In the genomic region with DNA sequence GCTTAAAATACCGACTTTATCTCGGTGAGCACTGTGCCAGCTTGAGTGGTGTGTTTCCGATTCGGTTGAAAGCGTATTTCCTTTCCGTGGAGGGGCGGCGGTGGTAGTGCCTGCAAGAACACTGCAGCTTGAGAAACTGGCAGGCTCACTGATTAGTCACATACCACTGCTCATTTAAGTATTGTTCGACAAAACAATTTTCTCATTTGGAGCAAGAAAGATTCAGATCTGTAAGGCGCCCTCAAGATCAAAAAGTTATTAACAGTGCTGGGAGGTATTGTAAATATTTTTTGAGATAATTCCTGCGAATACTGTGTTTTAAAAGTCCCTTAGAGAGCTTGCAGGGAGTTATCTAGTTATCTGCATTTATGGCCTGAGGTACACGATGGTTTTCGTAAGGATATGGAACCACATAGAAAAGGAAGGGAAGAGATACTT, we compare ENCODE assay signal across 8 cellular contexts. TPM values are rescaled to one million over a fixed set of nuclear protein-coding genes. Genes with fewer than 3 reads are reported as not detected.
DNase-seq lines count a peak whose midpoint lies in the region; ATAC-seq and TF ChIP-seq lines count a peak whose summit lies in the region.

No MANE protein-coding gene starts in this region.

- H3K4me1 ChIP-seq in RWPE2 (ENCODE audit: insufficient read depth, poor library complexity, severe bottlenecking): peaks cover 16% of the 10 kb centered on the region

- POLR2A ChIA-PET in BJ (lab: Charles Lee): interaction anchor here (0.5 kb wide), 1 partner anchor 115 kb away, joined by 7 read pairs; no protein-coding TSS in a partner anchor

- H2AFZ ChIP-seq in neural cell (ENCODE audit: low read depth, low read length): peak overlapping the region; percentile 80

- H3K79me2 ChIP-seq in neural cell (replicated peaks; ENCODE audit: insufficient read depth, low read length): peaks cover 53% of the 10 kb centered on the region

- DNase-seq in BJ (ENCODE audit: low read depth): no peak
- peak; percentile 69 for DNase-seq in HS-5 (ENCODE audit: low read depth)
- DNase-seq in RWPE2 (ENCODE audit: low spot score): peak; percentile 78
- DNase-seq in activated T-helper 9 cell treated with anti-CD3 and anti-CD28 coated beads, Interleukin-2, amount 50 U/mL, for 16 hours (ENCODE audit: low read depth): peak; percentile 61
- DNase-seq in fibroblast of villous mesenchyme (ENCODE audit: low read depth): peak; percentile 82
- DNase-seq in stimulated activated naive CD4-positive, alpha-beta T cell (lab: John Stamatoyannopoulos, UW): peak; percentile 42 to 66 (median 60)
- DNase-seq in iPS-NIHi7 (ENCODE audit: extremely low spot score): no peak

- no peak for TF ChIP-seq RAD21 in neural cell (conservative IDR thresholded peaks at IDR 0.05)

- H3K36me3 ChIP-seq in BJ (ENCODE audit: control insufficient read depth, insufficient read depth, low read length) (no peaks in the 10 kb centered on the region), RWPE2 (ENCODE audit: low read depth) (no peaks in the 10 kb centered on the region; the same call in 1 of the 2 replicates), neural cell (ENCODE audit: insufficient read depth, low read length) (no peaks in the 10 kb centered on the region)

- ATAC-seq in RWPE2 (ENCODE audit: low read depth): peak; percentile 51

- no peaks in the 10 kb centered on the region for H3F3A ChIP-seq in neural cell (ENCODE audit: insufficient read depth, low read length, poor library complexity, severe bottlenecking)

- no peaks in the 10 kb centered on the region for H3K27me3 ChIP-seq in BJ (ENCODE audit: control insufficient read depth, insufficient read depth, low read length)
- no peaks in the 10 kb centered on the region for H3K27me3 ChIP-seq in RWPE2 (ENCODE audit: insufficient read depth, poor library complexity, severe bottlenecking)
- H3K27me3 ChIP-seq in neural cell (ENCODE audit: insufficient read depth, low read depth, low read length): no peaks in the 10 kb centered on the region

- no peak for TF ChIP-seq EP300 in neural cell (conservative IDR thresholded peaks at IDR 0.05; ENCODE audit: poor library complexity, severe bottlenecking)

- H3K9me3 ChIP-seq in RWPE2 (ENCODE audit: severe bottlenecking) (no peaks in the 10 kb centered on the region), neural cell (ENCODE audit: low read length) (no peaks in the 10 kb centered on the region)

- no peaks in the 10 kb centered on the region for H4K20me1 ChIP-seq in neural cell (ENCODE audit: insufficient read depth)

- peak overlapping the region; percentile 89 for H3K4me2 ChIP-seq in neural cell (ENCODE audit: low read length)

- TF ChIP-seq CTCF in BJ (IDR thresholded peaks at IDR 0.05; ENCODE audit: insufficient read depth, low read depth, low read length) (no peak), RWPE2 (IDR thresholded peaks at IDR 0.05; ENCODE audit: poor library complexity, severe bottlenecking) (no peak), fibroblast of villous mesenchyme (IDR thresholded peaks at IDR 0.05; ENCODE audit: insufficient read depth, low read depth, low read length) (no peak), neural cell (IDR thresholded peaks at IDR 0.05; ENCODE audit: poor library complexity, severe bottlenecking) (no peak)

- CTCF ChIA-PET in BJ (lab: Yijun Ruan, JAX): interaction anchor here (1.2 to 6.4 kb wide), 6 partner anchors 14 to 76 kb away, joined by 3 to 117 read pairs (median 6); no protein-coding TSS in a partner anchor

- H3K27ac ChIP-seq in RWPE2 (ENCODE audit: poor library complexity, severe bottlenecking) (peak overlapping the region; percentile 83), neural cell (ENCODE audit: low read length) (peak overlapping the region; percentile 89)

- H3K9ac ChIP-seq in neural cell (ENCODE audit: low read length): peak overlapping the region; percentile 91

- no peaks in the 10 kb centered on the region for H3K9me2 ChIP-seq in neural cell (ENCODE audit: insufficient read depth, low read length)

- H3K4me3 ChIP-seq in BJ (ENCODE audit: low read depth, low read length) (peak overlapping the region; percentile 91), RWPE2 (ENCODE audit: severe bottlenecking) (peak overlapping the region; percentile 73), fibroblast of villous mesenchyme (ENCODE audit: low read depth, low read length) (peak overlapping the region; percentile 99), neural cell (ENCODE audit: low read length) (peak overlapping the region; percentile 100)

TF ChIP-seq in neural cell, 6 proteins besides CTCF, POLR2A, EP300 and RAD21:
- TF ChIP-seq TAF1 (IDR thresholded peaks at IDR 0.05; ENCODE audit: low read depth): no peak
- no peak for TF ChIP-seq EZH2 (IDR thresholded peaks at IDR 0.05; ENCODE audit: borderline replicate concordance, insufficient read depth, low read length, poor library complexity, severe bottlenecking)
- TF ChIP-seq, protein P1, sequence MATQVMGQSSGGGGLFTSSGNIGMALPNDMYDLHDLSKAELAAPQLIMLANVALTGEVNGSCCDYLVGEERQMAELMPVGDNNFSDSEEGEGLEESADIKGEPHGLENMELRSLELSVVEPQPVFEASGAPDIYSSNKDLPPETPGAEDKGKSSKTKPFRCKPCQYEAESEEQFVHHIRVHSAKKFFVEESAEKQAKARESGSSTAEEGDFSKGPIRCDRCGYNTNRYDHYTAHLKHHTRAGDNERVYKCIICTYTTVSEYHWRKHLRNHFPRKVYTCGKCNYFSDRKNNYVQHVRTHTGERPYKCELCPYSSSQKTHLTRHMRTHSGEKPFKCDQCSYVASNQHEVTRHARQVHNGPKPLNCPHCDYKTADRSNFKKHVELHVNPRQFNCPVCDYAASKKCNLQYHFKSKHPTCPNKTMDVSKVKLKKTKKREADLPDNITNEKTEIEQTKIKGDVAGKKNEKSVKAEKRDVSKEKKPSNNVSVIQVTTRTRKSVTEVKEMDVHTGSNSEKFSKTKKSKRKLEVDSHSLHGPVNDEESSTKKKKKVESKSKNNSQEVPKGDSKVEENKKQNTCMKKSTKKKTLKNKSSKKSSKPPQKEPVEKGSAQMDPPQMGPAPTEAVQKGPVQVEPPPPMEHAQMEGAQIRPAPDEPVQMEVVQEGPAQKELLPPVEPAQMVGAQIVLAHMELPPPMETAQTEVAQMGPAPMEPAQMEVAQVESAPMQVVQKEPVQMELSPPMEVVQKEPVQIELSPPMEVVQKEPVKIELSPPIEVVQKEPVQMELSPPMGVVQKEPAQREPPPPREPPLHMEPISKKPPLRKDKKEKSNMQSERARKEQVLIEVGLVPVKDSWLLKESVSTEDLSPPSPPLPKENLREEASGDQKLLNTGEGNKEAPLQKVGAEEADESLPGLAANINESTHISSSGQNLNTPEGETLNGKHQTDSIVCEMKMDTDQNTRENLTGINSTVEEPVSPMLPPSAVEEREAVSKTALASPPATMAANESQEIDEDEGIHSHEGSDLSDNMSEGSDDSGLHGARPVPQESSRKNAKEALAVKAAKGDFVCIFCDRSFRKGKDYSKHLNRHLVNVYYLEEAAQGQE (IDR thresholded peaks at IDR 0.05; ENCODE audit: borderline replicate concordance): no peak

RNA-seq across cellular contexts. Expression of a gene that starts 1.3 kb away (rescaled TPM):
- 33.9 and 53.0 TPM in 2 replicates for polyA plus RNA-seq in BJ (2011; rRNA removed)
- polyA minus RNA-seq in BJ (2011; rRNA and poly(A)+ RNA removed): 34.6 and 36.7 TPM in 2 replicates
- 51.9 and 86.8 TPM in 2 replicates for total RNA-seq in fibroblast of villous mesenchyme
- polyA plus RNA-seq in neural cell: 18.2 and 26.6 TPM in 2 replicates
- 73.5 and 86.4 TPM in 2 replicates for polyA minus RNA-seq in neural cell

RNA-seq across cellular contexts. Expression of a gene that starts 4.5 kb away (rescaled TPM):
- polyA plus RNA-seq in BJ (2011; rRNA removed): 0.12 TPM in 1 of 2 replicates, not detected in the other
- not detected in 2 replicates for polyA minus RNA-seq in BJ (2011; rRNA and poly(A)+ RNA removed)
- not detected in 2 replicates for total RNA-seq in fibroblast of villous mesenchyme
- polyA plus RNA-seq in neural cell: not detected in 2 replicates
- not detected in 2 replicates for polyA minus RNA-seq in neural cell

Comparison
In these comparisons a context has a peak if more than half of its experiments do, and no peak if none do; other contexts are left out.
1. DNase-seq: peak in HS-5 (single experiment), RWPE2 (single experiment), activated T-helper 9 cell treated with anti-CD3 and anti-CD28 coated beads, Interleukin-2, amount 50 U/mL, for 16 hours (single experiment), fibroblast of villous mesenchyme (single experiment) and stimulated activated naive CD4-positive, alpha-beta T cell (6 of 6); none in BJ (single experiment) and iPS-NIHi7 (single experiment).
2. Peak in every context shown above with its lines, with median percentiles within 50 percentile points of each other: H3K4me3 ChIP-seq.